2 cellular contexts compared by ENCODE assay signal in the genomic region with DNA sequence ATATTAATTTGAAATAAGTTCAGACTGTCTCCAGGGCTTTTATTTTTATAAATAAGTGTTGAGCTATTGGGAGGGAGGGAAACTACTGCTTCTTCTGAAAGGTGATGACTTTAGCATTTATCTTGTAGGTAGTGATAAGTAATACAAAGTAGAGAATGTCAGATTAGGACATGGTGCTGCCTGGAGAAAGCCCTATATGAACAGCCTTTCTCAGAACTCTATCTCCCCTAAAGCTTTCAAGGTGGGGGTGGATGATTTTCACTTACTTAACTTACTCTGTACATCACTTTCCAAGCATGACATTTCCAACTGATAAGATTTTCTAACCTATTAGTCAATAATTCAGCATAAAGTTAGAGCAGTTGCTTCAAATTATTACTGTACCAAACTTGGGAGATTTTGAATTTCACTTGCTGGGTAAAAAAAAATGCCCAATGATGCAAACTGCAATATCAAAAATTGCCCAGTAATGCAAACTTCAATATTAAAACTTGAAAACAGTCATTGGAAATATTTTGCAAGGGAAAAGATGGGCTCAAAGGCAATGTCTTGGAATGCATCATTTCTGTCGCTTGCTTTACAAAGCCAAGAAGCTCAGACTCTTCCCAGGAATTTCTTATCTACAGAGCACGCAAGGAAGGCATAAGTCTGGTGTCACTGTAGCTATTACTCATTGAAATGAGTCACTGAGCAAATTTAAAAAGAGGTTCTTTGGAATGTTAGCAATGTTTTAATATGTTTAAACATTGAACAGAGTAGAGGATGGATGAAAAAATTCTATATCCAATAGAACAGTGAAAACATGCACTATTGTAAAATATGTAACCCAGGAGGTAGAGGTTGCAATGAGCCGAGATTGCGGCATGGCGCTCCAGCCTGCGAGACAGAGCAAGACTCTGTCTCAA.
TF ChIP-seq lines count a peak whose summit lies in the region.

No MANE protein-coding gene starts in this region.

TF ChIP-seq in endothelial cell of umbilical vein, 7 proteins besides CTCF, POLR2A, EP300 and RAD21 (continued from another document):
- TF ChIP-seq MYC (IDR thresholded peaks at IDR 0.05; ENCODE audit: low read depth, low read length): no peak
- TF ChIP-seq GATA2 (IDR thresholded peaks at IDR 0.05; ENCODE audit: insufficient read depth, insufficient read length, low read depth, low read length): peak; percentile 89

TF ChIP-seq in GM23338, 12 proteins besides CTCF, POLR2A, EP300 and RAD21 (continued from another document):
- TF ChIP-seq, protein P1, sequence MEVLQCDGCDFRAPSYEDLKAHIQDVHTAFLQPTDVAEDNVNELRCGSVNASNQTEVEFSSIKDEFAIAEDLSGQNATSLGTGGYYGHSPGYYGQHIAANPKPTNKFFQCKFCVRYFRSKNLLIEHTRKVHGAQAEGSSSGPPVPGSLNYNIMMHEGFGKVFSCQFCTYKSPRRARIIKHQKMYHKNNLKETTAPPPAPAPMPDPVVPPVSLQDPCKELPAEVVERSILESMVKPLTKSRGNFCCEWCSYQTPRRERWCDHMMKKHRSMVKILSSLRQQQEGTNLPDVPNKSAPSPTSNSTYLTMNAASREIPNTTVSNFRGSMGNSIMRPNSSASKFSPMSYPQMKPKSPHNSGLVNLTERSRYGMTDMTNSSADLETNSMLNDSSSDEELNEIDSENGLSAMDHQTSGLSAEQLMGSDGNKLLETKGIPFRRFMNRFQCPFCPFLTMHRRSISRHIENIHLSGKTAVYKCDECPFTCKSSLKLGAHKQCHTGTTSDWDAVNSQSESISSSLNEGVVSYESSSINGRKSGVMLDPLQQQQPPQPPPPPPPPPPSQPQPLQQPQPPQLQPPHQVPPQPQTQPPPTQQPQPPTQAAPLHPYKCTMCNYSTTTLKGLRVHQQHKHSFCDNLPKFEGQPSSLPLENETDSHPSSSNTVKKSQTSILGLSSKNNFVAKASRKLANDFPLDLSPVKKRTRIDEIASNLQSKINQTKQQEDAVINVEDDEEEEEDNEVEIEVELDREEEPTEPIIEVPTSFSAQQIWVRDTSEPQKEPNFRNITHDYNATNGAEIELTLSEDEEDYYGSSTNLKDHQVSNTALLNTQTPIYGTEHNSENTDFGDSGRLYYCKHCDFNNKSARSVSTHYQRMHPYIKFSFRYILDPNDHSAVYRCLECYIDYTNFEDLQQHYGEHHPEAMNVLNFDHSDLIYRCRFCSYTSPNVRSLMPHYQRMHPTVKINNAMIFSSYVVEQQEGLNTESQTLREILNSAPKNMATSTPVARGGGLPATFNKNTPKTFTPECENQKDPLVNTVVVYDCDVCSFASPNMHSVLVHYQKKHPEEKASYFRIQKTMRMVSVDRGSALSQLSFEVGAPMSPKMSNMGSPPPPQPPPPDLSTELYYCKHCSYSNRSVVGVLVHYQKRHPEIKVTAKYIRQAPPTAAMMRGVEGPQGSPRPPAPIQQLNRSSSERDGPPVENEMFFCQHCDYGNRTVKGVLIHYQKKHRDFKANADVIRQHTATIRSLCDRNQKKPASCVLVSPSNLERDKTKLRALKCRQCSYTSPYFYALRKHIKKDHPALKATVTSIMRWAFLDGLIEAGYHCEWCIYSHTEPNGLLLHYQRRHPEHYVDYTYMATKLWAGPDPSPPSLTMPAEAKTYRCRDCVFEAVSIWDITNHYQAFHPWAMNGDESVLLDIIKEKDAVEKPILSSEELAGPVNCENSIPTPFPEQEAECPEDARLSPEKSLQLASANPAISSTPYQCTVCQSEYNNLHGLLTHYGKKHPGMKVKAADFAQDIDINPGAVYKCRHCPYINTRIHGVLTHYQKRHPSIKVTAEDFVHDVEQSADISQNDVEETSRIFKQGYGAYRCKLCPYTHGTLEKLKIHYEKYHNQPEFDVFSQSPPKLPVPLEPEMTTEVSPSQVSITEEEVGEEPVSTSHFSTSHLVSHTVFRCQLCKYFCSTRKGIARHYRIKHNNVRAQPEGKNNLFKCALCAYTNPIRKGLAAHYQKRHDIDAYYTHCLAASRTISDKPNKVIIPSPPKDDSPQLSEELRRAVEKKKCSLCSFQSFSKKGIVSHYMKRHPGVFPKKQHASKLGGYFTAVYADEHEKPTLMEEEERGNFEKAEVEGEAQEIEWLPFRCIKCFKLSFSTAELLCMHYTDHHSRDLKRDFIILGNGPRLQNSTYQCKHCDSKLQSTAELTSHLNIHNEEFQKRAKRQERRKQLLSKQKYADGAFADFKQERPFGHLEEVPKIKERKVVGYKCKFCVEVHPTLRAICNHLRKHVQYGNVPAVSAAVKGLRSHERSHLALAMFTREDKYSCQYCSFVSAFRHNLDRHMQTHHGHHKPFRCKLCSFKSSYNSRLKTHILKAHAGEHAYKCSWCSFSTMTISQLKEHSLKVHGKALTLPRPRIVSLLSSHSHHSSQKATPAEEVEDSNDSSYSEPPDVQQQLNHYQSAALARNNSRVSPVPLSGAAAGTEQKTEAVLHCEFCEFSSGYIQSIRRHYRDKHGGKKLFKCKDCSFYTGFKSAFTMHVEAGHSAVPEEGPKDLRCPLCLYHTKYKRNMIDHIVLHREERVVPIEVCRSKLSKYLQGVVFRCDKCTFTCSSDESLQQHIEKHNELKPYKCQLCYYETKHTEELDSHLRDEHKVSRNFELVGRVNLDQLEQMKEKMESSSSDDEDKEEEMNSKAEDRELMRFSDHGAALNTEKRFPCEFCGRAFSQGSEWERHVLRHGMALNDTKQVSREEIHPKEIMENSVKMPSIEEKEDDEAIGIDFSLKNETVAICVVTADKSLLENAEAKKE (CRISPR knock-in tag; IDR thresholded peaks at IDR 0.05): no peak
- TF ChIP-seq, protein P2, sequence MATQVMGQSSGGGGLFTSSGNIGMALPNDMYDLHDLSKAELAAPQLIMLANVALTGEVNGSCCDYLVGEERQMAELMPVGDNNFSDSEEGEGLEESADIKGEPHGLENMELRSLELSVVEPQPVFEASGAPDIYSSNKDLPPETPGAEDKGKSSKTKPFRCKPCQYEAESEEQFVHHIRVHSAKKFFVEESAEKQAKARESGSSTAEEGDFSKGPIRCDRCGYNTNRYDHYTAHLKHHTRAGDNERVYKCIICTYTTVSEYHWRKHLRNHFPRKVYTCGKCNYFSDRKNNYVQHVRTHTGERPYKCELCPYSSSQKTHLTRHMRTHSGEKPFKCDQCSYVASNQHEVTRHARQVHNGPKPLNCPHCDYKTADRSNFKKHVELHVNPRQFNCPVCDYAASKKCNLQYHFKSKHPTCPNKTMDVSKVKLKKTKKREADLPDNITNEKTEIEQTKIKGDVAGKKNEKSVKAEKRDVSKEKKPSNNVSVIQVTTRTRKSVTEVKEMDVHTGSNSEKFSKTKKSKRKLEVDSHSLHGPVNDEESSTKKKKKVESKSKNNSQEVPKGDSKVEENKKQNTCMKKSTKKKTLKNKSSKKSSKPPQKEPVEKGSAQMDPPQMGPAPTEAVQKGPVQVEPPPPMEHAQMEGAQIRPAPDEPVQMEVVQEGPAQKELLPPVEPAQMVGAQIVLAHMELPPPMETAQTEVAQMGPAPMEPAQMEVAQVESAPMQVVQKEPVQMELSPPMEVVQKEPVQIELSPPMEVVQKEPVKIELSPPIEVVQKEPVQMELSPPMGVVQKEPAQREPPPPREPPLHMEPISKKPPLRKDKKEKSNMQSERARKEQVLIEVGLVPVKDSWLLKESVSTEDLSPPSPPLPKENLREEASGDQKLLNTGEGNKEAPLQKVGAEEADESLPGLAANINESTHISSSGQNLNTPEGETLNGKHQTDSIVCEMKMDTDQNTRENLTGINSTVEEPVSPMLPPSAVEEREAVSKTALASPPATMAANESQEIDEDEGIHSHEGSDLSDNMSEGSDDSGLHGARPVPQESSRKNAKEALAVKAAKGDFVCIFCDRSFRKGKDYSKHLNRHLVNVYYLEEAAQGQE (IDR thresholded peaks at IDR 0.05; ENCODE audit: unreplicated experiment): no peak
- no peak for TF ChIP-seq JUNB (IDR thresholded peaks at IDR 0.05; ENCODE audit: unreplicated experiment)
- TF ChIP-seq POLR2AphosphoS5 (IDR thresholded peaks at IDR 0.05; ENCODE audit: low read depth): no peak
- TF ChIP-seq, protein P3, sequence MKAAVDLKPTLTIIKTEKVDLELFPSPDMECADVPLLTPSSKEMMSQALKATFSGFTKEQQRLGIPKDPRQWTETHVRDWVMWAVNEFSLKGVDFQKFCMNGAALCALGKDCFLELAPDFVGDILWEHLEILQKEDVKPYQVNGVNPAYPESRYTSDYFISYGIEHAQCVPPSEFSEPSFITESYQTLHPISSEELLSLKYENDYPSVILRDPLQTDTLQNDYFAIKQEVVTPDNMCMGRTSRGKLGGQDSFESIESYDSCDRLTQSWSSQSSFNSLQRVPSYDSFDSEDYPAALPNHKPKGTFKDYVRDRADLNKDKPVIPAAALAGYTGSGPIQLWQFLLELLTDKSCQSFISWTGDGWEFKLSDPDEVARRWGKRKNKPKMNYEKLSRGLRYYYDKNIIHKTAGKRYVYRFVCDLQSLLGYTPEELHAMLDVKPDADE (IDR thresholded peaks at IDR 0.05): no peak
